Comparison of ENCODE assay signal across 39 cellular contexts in genomic region chr3:186042036-186042435, GRCh38.
"Had no signal": no experiment of that assay in that cellular context is flagged by ENCODE, and none has a peak within 500 bp of the region (broad histone marks: within the 10 kb centered on the region; RNA-seq: fewer than 3 reads in every experiment).

No MANE protein-coding gene starts in this region.

- H3K27ac ChIP-seq: adrenal gland, ascending aorta, body of pancreas, brain microvascular endothelial cell, breast epithelium, cardiac muscle cell had no signal

- H3K4me3 Mint-ChIP-seq: activated naive CD4-positive, alpha-beta T cell treated with anti-CD3 and anti-CD28 coated beads for 36 hours; activated naive CD4-positive, alpha-beta T cell treated with anti-CD3 and anti-CD28 coated beads, Interleukin-2, amount 10 ng/mL, durations not matched to agents 7 days and 5 days; activated naive CD4-positive, alpha-beta T cell treated with anti-CD3 and anti-CD28 coated beads, Interleukin-2, amount 50 U/mL, for 24 hours; activated naive CD8-positive, alpha-beta T cell; activated naive CD8-positive, alpha-beta T cell treated with anti-CD3 and anti-CD28 coated beads for 36 hours; activated naive CD8-positive, alpha-beta T cell treated with anti-CD3 and anti-CD28 coated beads, Interleukin-2, amount 10 ng/mL, durations not matched to agents 7 days and 5 days; activated naive CD8-positive, alpha-beta T cell treated with anti-CD3 and anti-CD28 coated beads, Interleukin-2, amount 50 U/mL, for 24 hours; activated T-cell treated with anti-CD3 and anti-CD28 coated beads, Interleukin-2, amount 50 U/mL, for 24 hours; activated T-cell treated with anti-CD3 and anti-CD28 coated beads, Interleukin-2, amount 50 U/mL, for 4 hours; activated T-cell treated with anti-CD3 and anti-CD28 coated beads, Interleukin-2, amount 50 U/mL, for 72 hours; activated T-helper 1 cell treated with anti-CD3 and anti-CD28 coated beads, Interleukin-12 subunit alpha, Interleukin-12 subunit beta, Interleukin-2, Interleukin-4 antibody, amounts not matched to agents 30 ng/mL and 10 ng/mL and 1 ng/mL, durations not matched to agents 14 hours and 24 hours and 36 hours; activated T-helper 17 cell treated with anti-CD3 and anti-CD28 coated beads, Interleukin-2, amount 50 U/mL, for 72 hours; brain; central memory CD8-positive, alpha-beta T cell had no signal

- H3K9me3 Mint-ChIP-seq: activated naive CD4-positive, alpha-beta T cell treated with anti-CD3 and anti-CD28 coated beads for 36 hours; activated naive CD4-positive, alpha-beta T cell treated with anti-CD3 and anti-CD28 coated beads, Interleukin-2, amount 10 ng/mL, durations not matched to agents 7 days and 5 days; activated naive CD4-positive, alpha-beta T cell treated with anti-CD3 and anti-CD28 coated beads, Interleukin-2, amount 50 U/mL, for 24 hours; activated naive CD4-positive, alpha-beta T cell treated with anti-CD3 and anti-CD28 coated beads, Interleukin-2, amount 50 U/mL, for 72 hours; activated T-cell treated with anti-CD3 and anti-CD28 coated beads, Interleukin-2, amount 50 U/mL, for 72 hours; activated T-helper 1 cell treated with anti-CD3 and anti-CD28 coated beads, Interleukin-12 subunit alpha, Interleukin-12 subunit beta, Interleukin-2, Interleukin-4 antibody, amounts not matched to agents 30 ng/mL and 10 ng/mL and 1 ng/mL, durations not matched to agents 14 hours and 24 hours and 36 hours; activated T-helper 17 cell treated with anti-CD3 and anti-CD28 coated beads, Interleukin-2, amount 50 U/mL, for 72 hours; central memory CD8-positive, alpha-beta T cell had no signal

- H3K27ac Mint-ChIP-seq: activated naive CD4-positive, alpha-beta T cell treated with anti-CD3 and anti-CD28 coated beads for 36 hours; activated naive CD4-positive, alpha-beta T cell treated with anti-CD3 and anti-CD28 coated beads, Interleukin-2, amount 10 ng/mL, durations not matched to agents 7 days and 5 days; activated naive CD4-positive, alpha-beta T cell treated with anti-CD3 and anti-CD28 coated beads, Interleukin-2, amount 50 U/mL, for 24 hours; activated naive CD4-positive, alpha-beta T cell treated with anti-CD3 and anti-CD28 coated beads, Interleukin-2, amount 50 U/mL, for 72 hours; activated naive CD8-positive, alpha-beta T cell; activated naive CD8-positive, alpha-beta T cell treated with anti-CD3 and anti-CD28 coated beads for 36 hours; activated naive CD8-positive, alpha-beta T cell treated with anti-CD3 and anti-CD28 coated beads, Interleukin-2, amount 10 ng/mL, durations not matched to agents 7 days and 5 days; activated naive CD8-positive, alpha-beta T cell treated with anti-CD3 and anti-CD28 coated beads, Interleukin-2, amount 50 U/mL, for 24 hours; activated T-cell treated with anti-CD3 and anti-CD28 coated beads, Interleukin-2, amount 50 U/mL, for 24 hours; activated T-cell treated with anti-CD3 and anti-CD28 coated beads, Interleukin-2, amount 50 U/mL, for 72 hours; activated T-helper 1 cell treated with anti-CD3 and anti-CD28 coated beads, Interleukin-12 subunit alpha, Interleukin-12 subunit beta, Interleukin-2, Interleukin-4 antibody, amounts not matched to agents 30 ng/mL and 10 ng/mL and 1 ng/mL, durations not matched to agents 14 hours and 24 hours and 36 hours; activated T-helper 17 cell treated with anti-CD3 and anti-CD28 coated beads, Interleukin-2, amount 50 U/mL, for 72 hours; activated T-helper 2 cell treated with anti-CD3 and anti-CD28 coated beads, Interferon-gamma antibody, Interleukin-2, Interleukin-4, amounts not matched to agents 10 μg/mL and 5 μg/mL and 100 μg/mL, durations not matched to agents 14 hours and 24 hours and 36 hours; brain had no signal

- H3K4me3 ChIP-seq: adrenal gland, ascending aorta, body of pancreas, breast epithelium, cardiac muscle cell had no signal

- H3K9me3 ChIP-seq: adrenal gland, body of pancreas had no signal

- H3K36me3 ChIP-seq: breast epithelium, cardiac muscle cell had no signal

- H3K27me3 ChIP-seq: adrenal gland, ascending aorta, body of pancreas, brain microvascular endothelial cell, breast epithelium, cardiac muscle cell had no signal

- H3K4me1 Mint-ChIP-seq: activated naive CD4-positive, alpha-beta T cell treated with anti-CD3 and anti-CD28 coated beads, Interleukin-2, amount 10 ng/mL, durations not matched to agents 7 days and 5 days; activated naive CD4-positive, alpha-beta T cell treated with anti-CD3 and anti-CD28 coated beads, Interleukin-2, amount 50 U/mL, for 24 hours; activated naive CD8-positive, alpha-beta T cell treated with anti-CD3 and anti-CD28 coated beads for 36 hours; activated naive CD8-positive, alpha-beta T cell treated with anti-CD3 and anti-CD28 coated beads, Interleukin-2, amount 10 ng/mL, durations not matched to agents 7 days and 5 days; activated naive CD8-positive, alpha-beta T cell treated with anti-CD3 and anti-CD28 coated beads, Interleukin-2, amount 50 U/mL, for 24 hours; activated T-helper 17 cell treated with anti-CD3 and anti-CD28 coated beads, Interleukin-2, amount 50 U/mL, for 72 hours; central memory CD8-positive, alpha-beta T cell had no signal

- H3K4me1 ChIP-seq: adrenal gland, ascending aorta, breast epithelium had no signal

- FAIRE-seq: astrocyte, bronchial epithelial cell had no signal

- DNase-seq: activated effector memory CD4-positive, alpha-beta T cell treated with anti-CD3 and anti-CD28 coated beads, Interleukin-2, amount 50 U/mL, for 16 hours; activated effector memory CD4-positive, alpha-beta T cell treated with Interleukin-2 at 50 U/mL for 16 hours; activated gamma-delta T cell; activated gamma-delta T cell treated with Interleukin-2 at 50 U/mL for 16 hours; activated naive CD4-positive, alpha-beta T cell; activated naive CD4-positive, alpha-beta T cell treated with anti-CD3 and anti-CD28 coated beads for 36 hours; activated naive CD4-positive, alpha-beta T cell treated with anti-CD3 and anti-CD28 coated beads, Interleukin-2, amount 10 ng/mL, durations not matched to agents 7 days and 5 days; activated naive CD4-positive, alpha-beta T cell treated with Interleukin-2 at 50 U/mL for 16 hours; activated naive CD8-positive, alpha-beta T cell treated with anti-CD3 and anti-CD28 coated beads for 36 hours; activated naive CD8-positive, alpha-beta T cell treated with anti-CD3 and anti-CD28 coated beads, Interleukin-2, amount 10 ng/mL, durations not matched to agents 7 days and 5 days; activated naive CD8-positive, alpha-beta T cell treated with anti-CD3 and anti-CD28 coated beads, Interleukin-2, amount 50 U/mL, for 24 hours; activated T-cell treated with anti-CD3 and anti-CD28 coated beads, Interleukin-2, amount 50 U/mL, for 1 hour; activated T-cell treated with anti-CD3 and anti-CD28 coated beads, Interleukin-2, amount 50 U/mL, for 24 hours; activated T-cell treated with anti-CD3 and anti-CD28 coated beads, Interleukin-2, amount 50 U/mL, for 4 hours; activated T-cell treated with anti-CD3 and anti-CD28 coated beads, Interleukin-2, amount 50 U/mL, for 48 hours; activated T-cell treated with anti-CD3 and anti-CD28 coated beads, Interleukin-2, amount 50 U/mL, for 72 hours; adrenal gland; amniotic stem cell; amygdala; anterior cingulate cortex; aorta; body of pancreas; brain microvascular endothelial cell; caudate nucleus; central memory CD4-positive, alpha-beta T cell; cerebellar nuclear complex had no signal

- H3K36me3 Mint-ChIP-seq: activated naive CD4-positive, alpha-beta T cell treated with anti-CD3 and anti-CD28 coated beads, Interleukin-2, amount 10 ng/mL, durations not matched to agents 7 days and 5 days; activated naive CD4-positive, alpha-beta T cell treated with anti-CD3 and anti-CD28 coated beads, Interleukin-2, amount 50 U/mL, for 24 hours; activated naive CD8-positive, alpha-beta T cell treated with anti-CD3 and anti-CD28 coated beads for 36 hours; activated naive CD8-positive, alpha-beta T cell treated with anti-CD3 and anti-CD28 coated beads, Interleukin-2, amount 10 ng/mL, durations not matched to agents 7 days and 5 days had no signal
